1 cellular context compared by ENCODE assay signal in genomic region chr10:29955308-29955935, GRCh38.
TF ChIP-seq lines count a peak whose summit lies in the region.

No MANE protein-coding gene starts in this region.

TF ChIP-seq in GM23338, 12 proteins besides CTCF, POLR2A, EP300 and RAD21 (continued from another document):
- TF ChIP-seq ZNF462 (CRISPR knock-in tag; IDR thresholded peaks at IDR 0.05) (no peak), POLR2AphosphoS5 (IDR thresholded peaks at IDR 0.05; ENCODE audit: low read depth) (no peak), STAT1 (IDR thresholded peaks at IDR 0.05; ENCODE audit: unreplicated experiment) (no peak), EZH2 (IDR thresholded peaks at IDR 0.05; ENCODE audit: low read depth, unreplicated experiment) (no peak)
